22 cellular contexts compared by ENCODE assay signal in genomic region chr18:62728254-62728653, GRCh38.
DNase-seq lines count a peak whose midpoint lies in the region; ATAC-seq and TF ChIP-seq lines count a peak whose summit lies in the region.
"Had no signal": no experiment of that assay in that cellular context is flagged by ENCODE, and none has a peak within 500 bp of the region (broad histone marks: within the 10 kb centered on the region; RNA-seq: fewer than 3 reads in every experiment).

No MANE protein-coding gene starts in this region.

- peak overlapping the region; percentile 75 for H3K27ac Mint-ChIP-seq in stimulated activated memory B cell treated with anti-CD40 and anti-IgM and Interleukin-4, amounts not matched to agents 10 μg/mL and 1 μg/mL and 100 μg/mL, for 72 hours
- H3K27ac Mint-ChIP-seq: B cell; CD14-positive monocyte; CD4-positive, alpha-beta memory T cell; CD4-positive, CD25-positive, alpha-beta regulatory T cell; CD8-positive, alpha-beta memory T cell had no signal

- H3K4me1 Mint-ChIP-seq in stimulated activated memory B cell treated with anti-CD40 and anti-IgM and Interleukin-4, amounts not matched to agents 10 μg/mL and 1 μg/mL and 100 μg/mL, for 72 hours = peaks cover 36% of the 10 kb centered on the region

- H3K4me1 ChIP-seq in BLaER1 (peaks cover 47% of the 10 kb centered on the region), DOHH2 (ENCODE audit: control insufficient read depth, low read length) (peaks cover 81% of the 10 kb centered on the region)

- H3K4me3 ChIP-seq in BLaER1 (no peak overlapping the region), DOHH2 (ENCODE audit: low read length) (peak overlapping the region; percentile 70)
- H3K4me3 ChIP-seq: A549, GM12878 had no signal

- peaks cover 6% of the 10 kb centered on the region for H3K9me3 Mint-ChIP-seq in stimulated activated memory B cell treated with anti-CD40 and anti-IgM and Interleukin-4, amounts not matched to agents 10 μg/mL and 1 μg/mL and 100 μg/mL, for 72 hours

- TF ChIP-seq CTCF in DOHH2 (IDR thresholded peaks at IDR 0.05; ENCODE audit: low read depth, low read length, poor library complexity, severe bottlenecking) = no peak

- H3F3A ChIP-seq in DOHH2 (ENCODE audit: control insufficient read depth, insufficient read depth) = peaks cover 9% of the 10 kb centered on the region; the same call in 1 of the 2 replicates

- H3K79me2 ChIP-seq in DOHH2 (ENCODE audit: control insufficient read depth, low read length) = peaks cover 98% of the 10 kb centered on the region

- H3K36me3 ChIP-seq in BLaER1 = peaks cover 65% of the 10 kb centered on the region
- peaks cover 13% of the 10 kb centered on the region for H3K36me3 ChIP-seq in DOHH2 (ENCODE audit: control insufficient read depth, low read length)

- H3K4me3 Mint-ChIP-seq in stimulated activated memory B cell treated with anti-CD40 and anti-IgM and Interleukin-4, amounts not matched to agents 10 μg/mL and 1 μg/mL and 100 μg/mL, for 72 hours = no peak overlapping the region
- H3K4me3 Mint-ChIP-seq: B cell; CD14-positive monocyte; CD4-positive, alpha-beta memory T cell; CD4-positive, CD25-positive, alpha-beta regulatory T cell; CD8-positive, alpha-beta memory T cell had no signal

- H3K27me3 ChIP-seq in BLaER1 (no peaks in the 10 kb centered on the region), DOHH2 (ENCODE audit: control insufficient read depth, low read length) (no peaks in the 10 kb centered on the region)

- H3K4me2 ChIP-seq in BLaER1 (peak overlapping the region; percentile 0; the same call in 1 of the 2 replicates), DOHH2 (ENCODE audit: low read length) (peak overlapping the region; percentile 67)
- H3K4me2 ChIP-seq: A549 had no signal

- DNase-seq in NCI-H2171 treated with DMSO at 0.1 percent for 48 hours (lab: John Stamatoyannopoulos, UW) (peak; percentile 49), NCI-H2171 (lab: John Stamatoyannopoulos, UW) (no peak), middle frontal gyrus (ENCODE audit: extremely low spot score, low spot score) (no peak)
- no peak for DNase-seq in NK-92 treated with Interleukin-12 subunit alpha and Interleukin-12 subunit beta, amount 100 ng/mL, for 24 hours (lab: John Stamatoyannopoulos, UW)
- DNase-seq: AML-193; C1 segment of cervical spinal cord; CD4-positive, alpha-beta memory T cell; CD4-positive, CD25-positive, alpha-beta regulatory T cell; CD8-positive, alpha-beta memory T cell; COR-L47; DMS79 treated with DMSO at 0.1 percent for 48 hours; EL; GDM1 had no signal

- H3K27ac ChIP-seq in BLaER1 (no peak overlapping the region), DOHH2 (ENCODE audit: low read depth, low read length) (peak overlapping the region; percentile 47; the same call in 1 of the 2 replicates)
- H3K27ac ChIP-seq: 22Rv1, A549 had no signal

- H3K36me3 Mint-ChIP-seq in stimulated activated memory B cell treated with anti-CD40 and anti-IgM and Interleukin-4, amounts not matched to agents 10 μg/mL and 1 μg/mL and 100 μg/mL, for 72 hours = peaks cover 19% of the 10 kb centered on the region

- H3K9me2 ChIP-seq in DOHH2 (replicated peaks; ENCODE audit: control insufficient read depth, low read length) = no peaks in the 10 kb centered on the region

- peaks cover 24% of the 10 kb centered on the region for H4K20me1 ChIP-seq in BLaER1
- H4K20me1 ChIP-seq in DOHH2 (ENCODE audit: control insufficient read depth, insufficient read depth, low read depth, low read length) = no peaks in the 10 kb centered on the region

- H3K9ac ChIP-seq in BLaER1 = no peak overlapping the region

- H3K9me3 ChIP-seq in BLaER1 (peaks cover 63% of the 10 kb centered on the region), DOHH2 (ENCODE audit: control insufficient read depth, insufficient read depth, low read length) (peaks cover 9% of the 10 kb centered on the region)
- H3K9me3 ChIP-seq: A549 had no signal

- peak; percentile 84 for ATAC-seq in stimulated activated memory B cell treated with anti-CD40 and anti-IgM and Interleukin-4, amounts not matched to agents 10 μg/mL and 1 μg/mL and 100 μg/mL, for 72 hours
- ATAC-seq in GM21526 (IDR thresholded peaks at IDR 0.05; ENCODE audit: low FRiP score, unreplicated experiment) = no peak
- ATAC-seq: A549, GM12878 had no signal

- no peaks in the 10 kb centered on the region for H3K27me3 Mint-ChIP-seq in stimulated activated memory B cell treated with anti-CD40 and anti-IgM and Interleukin-4, amounts not matched to agents 10 μg/mL and 1 μg/mL and 100 μg/mL, for 72 hours
- H3K27me3 Mint-ChIP-seq: B cell; CD4-positive, CD25-positive, alpha-beta regulatory T cell; CD8-positive, alpha-beta memory T cell had no signal
